Comparison of ENCODE assay signal across 24 cellular contexts in the genomic region with DNA sequence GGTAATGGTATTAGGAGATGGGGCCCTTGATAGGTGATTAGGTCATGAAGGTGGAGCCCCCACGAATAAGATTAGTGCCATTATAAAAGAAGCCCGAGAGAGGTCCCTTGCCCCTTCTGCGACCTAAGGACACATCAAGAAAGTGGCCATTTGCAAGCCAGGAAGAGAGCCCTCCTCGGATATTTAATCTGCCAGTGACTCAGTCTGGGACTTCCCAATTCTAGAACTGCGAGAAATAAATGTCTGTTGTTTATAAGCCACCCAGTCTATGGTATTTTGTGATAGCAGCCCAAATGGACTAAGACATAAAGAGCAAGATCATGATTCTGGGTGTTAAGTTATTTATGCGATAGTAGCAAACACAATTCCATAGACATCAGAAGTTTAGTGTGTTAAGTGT.
DNase-seq lines count a peak whose midpoint lies in the region; ATAC-seq, FAIRE-seq and TF ChIP-seq lines count a peak whose summit lies in the region.
"Had no signal": no experiment of that assay in that cellular context is flagged by ENCODE, and none has a peak within 500 bp of the region (broad histone marks: within the 10 kb centered on the region; RNA-seq: fewer than 3 reads in every experiment).

No MANE protein-coding gene starts in this region.

- no peak for ATAC-seq in gastroesophageal sphincter
- ATAC-seq: CD8-positive, alpha-beta T cell; GM12878 had no signal

- FAIRE-seq in H1 (lab: Jason Lieb, UNC), result peak; percentile 78
- FAIRE-seq: A204.1, G401.6, GM12878, GM19239, H54 had no signal

- H4K8ac ChIP-seq in H1 (ENCODE audit: extremely low read depth, insufficient read depth, low read length), result no peak overlapping the region

- H3K36me3 ChIP-seq in SJSA1 (no peaks in the 10 kb centered on the region), H1 (ENCODE audit: control insufficient read depth in 2 of 4, insufficient read depth in 4 of 4, low read length in 3 of 4) (no peaks in the 10 kb centered on the region; a peak in 1 of 8 replicates), gastroesophageal sphincter (no peaks in the 10 kb centered on the region)
- H3K36me3 ChIP-seq: BLaER1, HAP-1 had no signal

- POLR2A ChIA-PET in H1 (lab: Charles Lee; ENCODE audit: partially characterized antibody), result no interaction called here

- H2BK15ac ChIP-seq in H1 (ENCODE audit: low read length), result no peak overlapping the region

- no peak overlapping the region for H2AFZ ChIP-seq in H1 (ENCODE audit: low read length)
- H2AFZ ChIP-seq: GM23248 had no signal

- H3K14ac ChIP-seq in H1 (ENCODE audit: insufficient read length), result no peak overlapping the region

- no peak overlapping the region for H2BK12ac ChIP-seq in H1 (ENCODE audit: low read depth, low read length)

- H3K79me2 ChIP-seq in H1 (ENCODE audit: control insufficient read depth in 1 of 2, insufficient read depth in 2 of 2, low read length in 2 of 2), result no peaks in the 10 kb centered on the region

- TF ChIP-seq POLR2A in H1 (IDR thresholded peaks at IDR 0.05; ENCODE audit: control extremely low read depth in 1 of 2, low read depth in 2 of 2, low read length in 2 of 2), result no peak
- no peak for TF ChIP-seq POLR2A in gastroesophageal sphincter (IDR thresholded peaks at IDR 0.05)

- no peak overlapping the region for H2AK5ac ChIP-seq in H1 (ENCODE audit: low read depth, low read length)

- no peak overlapping the region for H3K4ac ChIP-seq in H1 (replicated peaks; ENCODE audit: insufficient read length, low read depth, low read length)

- H3K9me3 ChIP-seq in SJSA1 (replicated peaks), result no peaks in the 10 kb centered on the region
- H3K9me3 ChIP-seq in H1 (ENCODE audit: insufficient read depth in 2 of 2, low read depth in 1 of 2, low read length in 1 of 2), result no peaks in the 10 kb centered on the region
- H3K9me3 ChIP-seq in gastroesophageal sphincter, result no peaks in the 10 kb centered on the region
- H3K9me3 ChIP-seq: BLaER1, Caco-2, HAP-1 had no signal

- H3K4me1 ChIP-seq in SJSA1 (replicated peaks) (peaks cover 27% of the 10 kb centered on the region), H1 (replicated peaks in 1 of 4; ENCODE audit: control insufficient read depth in 3 of 4, insufficient read depth in 4 of 4, low read length in 3 of 4) (no peaks in the 10 kb centered on the region), gastroesophageal sphincter (no peaks in the 10 kb centered on the region)
- H3K4me1 ChIP-seq: BLaER1, Caco-2, HAP-1 had no signal

- H3K27ac ChIP-seq in SJSA1 (peak overlapping the region; percentile 2), H1 (ENCODE audit: low read depth, low read length) (no peak overlapping the region), gastroesophageal sphincter (no peak overlapping the region)
- H3K27ac ChIP-seq: 22Rv1, BLaER1, C4-2B, GM23248 had no signal

- H3K9ac ChIP-seq in H1 (replicated peaks in 1 of 4; ENCODE audit: extremely low read depth in 1 of 4, low read depth in 3 of 4, low read length in 3 of 4), result no peak overlapping the region
- H3K9ac ChIP-seq: BLaER1, GM23248 had no signal

- H3K23me2 ChIP-seq in H1 (ENCODE audit: low read depth, low read length), result no peaks in the 10 kb centered on the region

- DNase-seq in H4 (ENCODE audit: low spot score) (peak; percentile 24), OCI-M1 (lab: John Stamatoyannopoulos, UW) (peak; percentile 10), SJSA1 (ENCODE audit: low read depth in 1 of 2, low spot score in 2 of 2) (peak in 1 of 2 experiments; percentile 50), H1 (ENCODE audit: low read depth in 1 of 2, low spot score in 2 of 2) (no peak), medulla oblongata (ENCODE audit: extremely low spot score) (no peak), NCI-H1105 (lab: John Stamatoyannopoulos, UW) (no peak), kidney tubule cell (ENCODE audit: low spot score) (no peak)
- DNase-seq: Caco-2; CD4-positive, CD25-positive, alpha-beta regulatory T cell; CD8-positive, alpha-beta T cell; DMS153; DND-41; GM23248; HFFc6 had no signal

- H4K5ac ChIP-seq in H1 (ENCODE audit: insufficient read length, low read depth, low read length), result no peak overlapping the region

- H3K23ac ChIP-seq in H1 (ENCODE audit: insufficient read length), result no peak overlapping the region

- H3K4me3 ChIP-seq in SJSA1 (no peak overlapping the region), H1 (ENCODE audit: extremely low read depth in 1 of 4, insufficient read depth in 2 of 4, low read depth in 3 of 4, low read length in 4 of 4) (no peak overlapping the region), gastroesophageal sphincter (no peak overlapping the region)
- H3K4me3 ChIP-seq: BLaER1, GM12878, GM23248, HAP-1 had no signal

- H3K79me1 ChIP-seq in H1 (ENCODE audit: low read depth, low read length), result no peaks in the 10 kb centered on the region

- WGBS in H1 (ENCODE audit: extremely low coverage in 1 of 2, insufficient coverage in 1 of 2, insufficient read length in 1 of 2, insufficient replicate concordance in 2 of 2, low coverage in 1 of 2, low lambda C conversion rate in 2 of 2, missing lambda C conversion rate in 1 of 2), 2 experiments, result 96% methylated on average over 6 of the region's 6 CpGs; no CpG with 5 or more reads in 1 of the 2 experiments
- WGBS in gastroesophageal sphincter (ENCODE audit: low coverage in 1 of 2), 2 donors, result 77 to 84% methylated on average over 6 of the region's 6 CpGs

- no peaks in the 10 kb centered on the region for H3K27me3 ChIP-seq in SJSA1 (replicated peaks)
- H3K27me3 ChIP-seq in H1 (replicated peaks in 1 of 4; ENCODE audit: control insufficient read depth in 3 of 4, extremely low read depth in 1 of 4, insufficient read depth in 3 of 4, low read length in 3 of 4), result peaks cover 0 to under 1% (median 0%) of the 10 kb centered on the region in 4 experiments; a peak in 1 of 7 replicates
- H3K27me3 ChIP-seq in gastroesophageal sphincter, result no peaks in the 10 kb centered on the region
- H3K27me3 ChIP-seq: BLaER1 had no signal

- H3K56ac ChIP-seq in H1 (replicated peaks; ENCODE audit: insufficient read length, low read depth, low read length), result no peak overlapping the region

- CTCF ChIA-PET in H1 (lab: Charles Lee; ENCODE audit: partially characterized antibody), result interaction anchor here (0.9 kb wide), 1 partner anchor 58 kb away, joined by 4 read pairs; no protein-coding TSS in a partner anchor

- TF ChIP-seq RAD21 in H1 (IDR thresholded peaks at IDR 0.05 in 1 of 2, conservative IDR thresholded peaks at IDR 0.05 in 1 of 2; ENCODE audit: low read depth in 2 of 2, low read length in 2 of 2), result no peak

- H3K4me2 ChIP-seq in H1 (ENCODE audit: insufficient read depth in 1 of 2, low read depth in 2 of 2, low read length in 2 of 2), result no peak overlapping the region
- H3K4me2 ChIP-seq: BLaER1 had no signal

- H4K91ac ChIP-seq in H1 (replicated peaks; ENCODE audit: insufficient read length, low read length), result no peak overlapping the region

- peaks cover 0 to 2% of the 10 kb centered on the region in 2 experiments for H4K20me1 ChIP-seq in H1 (replicated peaks in 1 of 2; ENCODE audit: control insufficient read depth in 1 of 2, insufficient read depth in 2 of 2, low read length in 2 of 2)
- H4K20me1 ChIP-seq: BLaER1 had no signal

- TF ChIP-seq EP300 in H1 (IDR thresholded peaks at IDR 0.05; ENCODE audit: borderline replicate concordance in 1 of 2, low read depth in 2 of 2, low read length in 2 of 2) (no peak), gastroesophageal sphincter (IDR thresholded peaks at IDR 0.05) (no peak)

- H2BK20ac ChIP-seq in H1 (ENCODE audit: low read length), result no peak overlapping the region

- TF ChIP-seq CTCF in H1 (IDR thresholded peaks at IDR 0.05; ENCODE audit: control extremely low read depth in 1 of 3, insufficient read depth in 1 of 3, low read depth in 1 of 3, low read length in 3 of 3) (no peak), gastroesophageal sphincter (IDR thresholded peaks at IDR 0.05) (no peak)

- H2BK120ac ChIP-seq in H1 (replicated peaks; ENCODE audit: low read depth, low read length), result no peak overlapping the region

- H2BK5ac ChIP-seq in H1 (ENCODE audit: low read depth, low read length), result no peak overlapping the region

- no peak overlapping the region for H3K18ac ChIP-seq in H1 (ENCODE audit: extremely low read depth, low read length)

TF ChIP-seq in H1, 55 proteins besides CTCF, POLR2A, EP300 and RAD21:
- TF ChIP-seq SP1 (IDR thresholded peaks at IDR 0.05; ENCODE audit: low read depth, low read length), result no peak

Comparison
In these comparisons a context has a peak if more than half of its experiments do, and no peak if none do; other contexts are left out.
1. DNase-seq: peak in H4 (single experiment) and OCI-M1 (single experiment); none in H1 (0 of 2), medulla oblongata (single experiment), NCI-H1105 (single experiment) and kidney tubule cell (single experiment).